ENCODE assay signal across 8 cellular contexts in the genomic region with DNA sequence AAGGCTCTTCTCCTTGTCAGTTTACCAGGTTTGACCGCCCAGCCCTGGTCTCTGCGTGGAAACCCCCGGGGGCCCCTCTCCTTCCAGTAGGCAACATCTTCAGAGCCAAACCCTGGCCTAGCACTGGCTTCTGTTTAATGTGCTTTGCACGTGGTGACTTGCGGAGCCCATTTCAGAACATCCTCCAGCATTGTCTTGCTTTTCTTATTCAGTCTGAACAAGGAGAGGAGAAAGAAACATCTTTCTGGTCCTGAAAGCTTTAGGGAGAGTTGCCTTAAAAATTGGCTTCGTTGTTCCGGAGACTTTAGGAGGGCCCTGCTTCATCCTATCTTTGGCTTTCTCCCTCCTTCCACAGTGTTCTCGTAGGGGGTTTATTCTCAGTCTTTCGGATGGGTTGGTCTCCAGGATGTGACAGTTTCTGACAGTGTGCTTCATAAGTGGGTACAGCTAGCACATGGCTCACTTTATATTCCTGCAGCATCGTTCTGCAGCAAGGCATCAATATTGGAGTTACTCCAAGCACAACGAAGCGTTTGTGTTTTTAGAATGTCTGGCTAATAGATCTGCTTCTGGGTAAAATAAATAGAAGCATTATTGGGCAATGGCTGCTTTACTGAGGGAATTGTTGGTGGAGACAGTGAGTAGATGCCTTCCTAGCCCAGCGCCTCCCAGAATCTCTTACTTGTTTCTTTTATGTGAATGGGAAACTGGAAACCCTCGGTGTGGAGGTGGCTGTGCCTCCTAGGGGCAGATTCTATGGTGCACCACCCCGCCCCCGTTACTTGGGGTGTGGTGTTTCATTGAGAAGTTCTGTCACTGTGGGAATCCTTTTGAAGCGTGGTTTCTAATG. TPM values are rescaled to one million over a fixed set of nuclear protein-coding genes. Genes with fewer than 3 reads are reported as not detected.
DNase-seq lines count a peak whose midpoint lies in the region; ATAC-seq and TF ChIP-seq lines count a peak whose summit lies in the region.

No MANE protein-coding gene starts in this region.

- TF ChIP-seq CTCF in AG04449 (IDR thresholded peaks at IDR 0.05; ENCODE audit: insufficient read depth, low read length, missing control alignments) = peak; percentile 48
- TF ChIP-seq CTCF in gastroesophageal sphincter (IDR thresholded peaks at IDR 0.05) = peak in 1 of 4 experiments; percentile 16
- TF ChIP-seq CTCF in prostate gland (IDR thresholded peaks at IDR 0.05) = peak in 1 of 4 experiments; percentile 16
- TF ChIP-seq CTCF in OCI-LY7 (conservative IDR thresholded peaks at IDR 0.05; ENCODE audit: low read length) = no peak

- no peaks in the 10 kb centered on the region for H3K9me2 ChIP-seq in OCI-LY7 (ENCODE audit: insufficient read depth, low read length)

- DNase-seq in AG04449 (ENCODE audit: low read depth, low spot score) (peak; percentile 37), SK-N-MC (ENCODE audit: low read depth, low spot score) (no peak), prostate gland (ENCODE audit: low spot score) (peak; percentile 46), HuH-7 (ENCODE audit: low spot score) (no peak), OCI-LY7 (ENCODE audit: low spot score) (no peak)

- WGBS in gastroesophageal sphincter (ENCODE audit: low coverage in 1 of 2), 2 donors = 30 to 59% methylated on average over 14 of the region's 17 CpGs
- 18% methylated on average over 17 of the region's 17 CpGs for WGBS in prostate gland

- intact Hi-C loops in prostate gland (cut with DNase I) = loop anchor here (5.0 to 10.0 kb wide), 3 partner anchors 80 to 528 kb away; no protein-coding TSS in a partner anchor
- intact Hi-C loops in OCI-LY7 (cut with micrococcal nuclease; ENCODE audit: unreplicated experiment) = no loop called here

- H3K36me3 ChIP-seq in SK-N-MC (ENCODE audit: insufficient read depth, low read length) (peaks cover 8% of the 10 kb centered on the region; the same call in 1 of the 2 replicates), gastroesophageal sphincter (no peaks in the 10 kb centered on the region), prostate gland (no peaks in the 10 kb centered on the region), OCI-LY7 (ENCODE audit: insufficient read depth, low read length) (no peaks in the 10 kb centered on the region)

- POLR2A ChIA-PET in AG04449 (lab: Yijun Ruan, JAX) = interaction anchor here (0.6 kb wide), 1 partner anchor 226 kb away, joined by 3 read pairs; no protein-coding TSS in a partner anchor
- POLR2A ChIA-PET in OCI-LY7 (lab: Charles Lee) = no interaction called here

- no peak for ATAC-seq in gastroesophageal sphincter
- no peak for ATAC-seq in GM21825 (IDR thresholded peaks at IDR 0.05; ENCODE audit: unreplicated experiment)

- no TSS peak for BruUV-seq in OCI-LY7 (replicated peaks; lab: Mats Ljungman, UMichigan)

- H3K27ac ChIP-seq in SK-N-MC (peak overlapping the region; percentile 57), gastroesophageal sphincter (peak overlapping the region in 3 of 4 donors; percentile 0 to 84 (median 81)), prostate gland (peak overlapping the region; percentile 66 to 85), OCI-LY7 (ENCODE audit: low read depth, low read length, poor library complexity, severe bottlenecking) (no peak overlapping the region)

- no peak for TF ChIP-seq POLR2A in gastroesophageal sphincter (IDR thresholded peaks at IDR 0.05)
- no peak for TF ChIP-seq POLR2A in prostate gland (IDR thresholded peaks at IDR 0.05)

- H3K4me3 ChIP-seq in AG04449 (ENCODE audit: low read depth, low read length) = peak overlapping the region; percentile 69
- peak overlapping the region; percentile 86; the same call in 1 of the 2 replicates for H3K4me3 ChIP-seq in GM08714 (ENCODE audit: low read length)
- H3K4me3 ChIP-seq in SK-N-MC = peak overlapping the region; percentile 96
- peak overlapping the region; percentile 64 to 98 for H3K4me3 ChIP-seq in gastroesophageal sphincter
- peak overlapping the region; percentile 82 to 93 for H3K4me3 ChIP-seq in prostate gland
- no peak overlapping the region for H3K4me3 ChIP-seq in OCI-LY7 (ENCODE audit: low read depth, low read length, poor library complexity, severe bottlenecking)

- H4K20me1 ChIP-seq in OCI-LY7 (ENCODE audit: insufficient read depth, low read length) = no peaks in the 10 kb centered on the region

- H3K9me3 ChIP-seq in SK-N-MC (ENCODE audit: low read depth, low read length) (no peaks in the 10 kb centered on the region), gastroesophageal sphincter (no peaks in the 10 kb centered on the region), prostate gland (no peaks in the 10 kb centered on the region), OCI-LY7 (ENCODE audit: low read length) (no peaks in the 10 kb centered on the region)

- TF ChIP-seq EP300 in gastroesophageal sphincter (IDR thresholded peaks at IDR 0.05) = no peak

- CTCF ChIA-PET in AG04449 (lab: Yijun Ruan, JAX) (interaction anchor here (0.7 to 1.2 kb wide), 2 partner anchors 10 to 253 kb away, joined by 3 to 4 read pairs; no protein-coding TSS in a partner anchor), OCI-LY7 (lab: Charles Lee; ENCODE audit: unreplicated experiment) (no interaction called here)

- H3K79me2 ChIP-seq in OCI-LY7 (ENCODE audit: insufficient read depth, low read depth, low read length) = no peaks in the 10 kb centered on the region

- H2AFZ ChIP-seq in OCI-LY7 (ENCODE audit: low read length) = no peak overlapping the region

- H3K4me2 ChIP-seq in OCI-LY7 (ENCODE audit: low read length) = no peak overlapping the region

- no peaks in the 10 kb centered on the region for H3K27me3 ChIP-seq in gastroesophageal sphincter
- H3K27me3 ChIP-seq in prostate gland (replicated peaks; ENCODE audit: insufficient read depth) = no peaks in the 10 kb centered on the region

- H3K9ac ChIP-seq in SK-N-MC (ENCODE audit: insufficient read length) = peak overlapping the region; percentile 89

- H3K4me1 ChIP-seq in gastroesophageal sphincter (peaks cover 0 to 30% (median 8%) of the 10 kb centered on the region in 3 donors), prostate gland (replicated peaks) (peaks cover 5% of the 10 kb centered on the region), OCI-LY7 (ENCODE audit: insufficient read depth, low read length, poor library complexity, severe bottlenecking) (no peaks in the 10 kb centered on the region)

RNA-seq across cellular contexts. Expression of a gene that starts 1.8 kb away (rescaled TPM):
- total RNA-seq in gastroesophageal sphincter (10 to 100 TPM; 28.3 to 69.2 (median 36.4) TPM), prostate gland (10 to 100 TPM; 70.6 to 77.5 TPM), OCI-LY7 (2022) (not detected in 2 replicates)
- not detected in 2 replicates for total RNA-seq in OCI-LY7 (2014; rRNA removed; shearing (Covaris generic))

RNA-seq across cellular contexts. Expression of a gene that starts 32.3 kb away (rescaled TPM):
- not detected for total RNA-seq in gastroesophageal sphincter
- total RNA-seq in prostate gland = 10 to 100 TPM in 1 of 2 donors, not detected in 1; 11.2 TPM
- total RNA-seq in OCI-LY7 (2014; rRNA removed; shearing (Covaris generic)) = not detected in 2 replicates
- not detected in 2 replicates for total RNA-seq in OCI-LY7 (2022)

Comparison
In these comparisons a context has a peak if more than half of its experiments do, and no peak if none do; other contexts are left out.
1. DNase-seq: peak in AG04449 (single experiment) and prostate gland (single experiment); none in SK-N-MC (single experiment), HuH-7 (single experiment) and OCI-LY7 (single experiment).
2. RNA of a gene that starts 1.8 kb away (total RNA-seq): 70.6 to 77.5 TPM in prostate gland and 28.3 to 69.2 TPM in gastroesophageal sphincter; not detected in OCI-LY7; every median in the first group is over 10 times any median in the second.